In genomic region chr22:48081281-48081680, GRCh38 we compare ENCODE assay signal across 23 cellular contexts.
DNase-seq lines count a peak whose midpoint lies in the region; ATAC-seq and TF ChIP-seq lines count a peak whose summit lies in the region.
"Had no signal": no experiment of that assay in that cellular context is flagged by ENCODE, and none has a peak within 500 bp of the region (broad histone marks: within the 10 kb centered on the region; RNA-seq: fewer than 3 reads in every experiment).

No MANE protein-coding gene starts in this region.

- no peaks in the 10 kb centered on the region for H3K79me2 ChIP-seq in neural progenitor cell (ENCODE audit: low read depth)

- peaks cover 21% of the 10 kb centered on the region for H3K4me1 ChIP-seq in neural progenitor cell
- H3K4me1 ChIP-seq: A549, BE2C, HAP-1 had no signal

- no peak overlapping the region for H3K27ac Mint-ChIP-seq in activated naive CD4-positive, alpha-beta T cell treated with anti-CD3 and anti-CD28 coated beads, Interleukin-2, amount 50 U/mL, for 24 hours
- H3K27ac Mint-ChIP-seq in neural progenitor cell: peak overlapping the region; percentile 87
- H3K27ac Mint-ChIP-seq: CD4-positive, alpha-beta memory T cell; GM23338; HFFc6 had no signal

- H3K4me3 Mint-ChIP-seq in activated naive CD4-positive, alpha-beta T cell treated with anti-CD3 and anti-CD28 coated beads, Interleukin-2, amount 50 U/mL, for 24 hours: peak overlapping the region; percentile 19
- no peak overlapping the region for H3K4me3 Mint-ChIP-seq in neural progenitor cell
- H3K4me3 Mint-ChIP-seq: CD4-positive, alpha-beta memory T cell; GM23338; HFFc6 had no signal

- H3F3A ChIP-seq in neural progenitor cell (ENCODE audit: low read depth): peaks cover 7% of the 10 kb centered on the region

- H3K9me3 ChIP-seq in neural progenitor cell (ENCODE audit: low read depth): no peaks in the 10 kb centered on the region
- H3K9me3 ChIP-seq: A549; BE2C; BLaER1 treated with 17β-estradiol and CSF1 and Interleukin-3, amounts not matched to agents 10 nM and 100 nM; HAP-1 had no signal

- H2AFZ ChIP-seq in neural progenitor cell (replicated peaks): no peak overlapping the region
- H2AFZ ChIP-seq: GM23338 had no signal

- no peak for TF ChIP-seq CTCF in neural progenitor cell (IDR thresholded peaks at IDR 0.05)

- no peaks in the 10 kb centered on the region for H3K27me3 ChIP-seq in neural progenitor cell
- H3K27me3 ChIP-seq: BE2C had no signal

- DNase-seq in activated naive CD4-positive, alpha-beta T cell treated with Interleukin-2 at 50 U/mL for 16 hours: no peak
- no peak for DNase-seq in neural progenitor cell (ENCODE audit: low spot score)
- DNase-seq in posterior vena cava (ENCODE audit: low spot score): peak; percentile 66
- no peak for DNase-seq in DMS53 treated with DMSO at 0.1 percent for 48 hours (lab: John Stamatoyannopoulos, UW; ENCODE audit: unreplicated experiment)
- DNase-seq in NCI-H1105 (lab: John Stamatoyannopoulos, UW): no peak
- DNase-seq: 8988T; ACHN; AML-193; BE2C; Calu3; CD4-positive, alpha-beta memory T cell; COR-L47; DMS53; EL; GDM1; HFFc6 had no signal

- H3K27ac ChIP-seq in neural progenitor cell: no peak overlapping the region
- H3K27ac ChIP-seq: A549; BLaER1 treated with 17β-estradiol and CSF1 and Interleukin-3, amounts not matched to agents 10 nM and 100 nM had no signal

- H3K9me3 Mint-ChIP-seq in activated naive CD4-positive, alpha-beta T cell treated with anti-CD3 and anti-CD28 coated beads, Interleukin-2, amount 50 U/mL, for 24 hours: no peaks in the 10 kb centered on the region
- H3K9me3 Mint-ChIP-seq in neural progenitor cell: peaks cover 3% of the 10 kb centered on the region

- no peaks in the 10 kb centered on the region for H4K20me1 ChIP-seq in neural progenitor cell (ENCODE audit: low read depth)

- H3K9ac ChIP-seq in neural progenitor cell: no peak overlapping the region
- H3K9ac ChIP-seq: BLaER1 treated with 17β-estradiol and CSF1 and Interleukin-3, amounts not matched to agents 10 nM and 100 nM had no signal

- no peak overlapping the region for H3K4me2 ChIP-seq in neural progenitor cell
- H3K4me2 ChIP-seq: A549; BLaER1 treated with 17β-estradiol and CSF1 and Interleukin-3, amounts not matched to agents 10 nM and 100 nM; GM23338 had no signal

- H3K36me3 ChIP-seq in neural progenitor cell: no peaks in the 10 kb centered on the region
- H3K36me3 ChIP-seq: BE2C; BLaER1 treated with 17β-estradiol and CSF1 and Interleukin-3, amounts not matched to agents 10 nM and 100 nM; HAP-1 had no signal

- intact Hi-C loops in posterior vena cava (cut with DNase I): no loop called here

- no peak overlapping the region for H3K4me3 ChIP-seq in neural progenitor cell
- H3K4me3 ChIP-seq: A549; BLaER1 treated with 17β-estradiol and CSF1 and Interleukin-3, amounts not matched to agents 10 nM and 100 nM; GM12878; GM23338; HAP-1 had no signal

- no peak for ATAC-seq in HG02981 (IDR thresholded peaks at IDR 0.05; ENCODE audit: unreplicated experiment)
- ATAC-seq: A549, GM12878, GM23338 had no signal

- no peaks in the 10 kb centered on the region for H3K4me1 Mint-ChIP-seq in activated naive CD4-positive, alpha-beta T cell treated with anti-CD3 and anti-CD28 coated beads, Interleukin-2, amount 50 U/mL, for 24 hours
- peaks cover 7% of the 10 kb centered on the region for H3K4me1 Mint-ChIP-seq in neural progenitor cell

- H3K27me3 Mint-ChIP-seq in activated naive CD4-positive, alpha-beta T cell treated with anti-CD3 and anti-CD28 coated beads, Interleukin-2, amount 50 U/mL, for 24 hours: peaks cover 8% of the 10 kb centered on the region
- peaks cover 9% of the 10 kb centered on the region for H3K27me3 Mint-ChIP-seq in neural progenitor cell (ENCODE audit: insufficient read depth, low read depth)

- H3K36me3 Mint-ChIP-seq in activated naive CD4-positive, alpha-beta T cell treated with anti-CD3 and anti-CD28 coated beads, Interleukin-2, amount 50 U/mL, for 24 hours: no peaks in the 10 kb centered on the region
- no peaks in the 10 kb centered on the region for H3K36me3 Mint-ChIP-seq in neural progenitor cell
- H3K36me3 Mint-ChIP-seq: CD4-positive, alpha-beta memory T cell had no signal
